In the genomic region with DNA sequence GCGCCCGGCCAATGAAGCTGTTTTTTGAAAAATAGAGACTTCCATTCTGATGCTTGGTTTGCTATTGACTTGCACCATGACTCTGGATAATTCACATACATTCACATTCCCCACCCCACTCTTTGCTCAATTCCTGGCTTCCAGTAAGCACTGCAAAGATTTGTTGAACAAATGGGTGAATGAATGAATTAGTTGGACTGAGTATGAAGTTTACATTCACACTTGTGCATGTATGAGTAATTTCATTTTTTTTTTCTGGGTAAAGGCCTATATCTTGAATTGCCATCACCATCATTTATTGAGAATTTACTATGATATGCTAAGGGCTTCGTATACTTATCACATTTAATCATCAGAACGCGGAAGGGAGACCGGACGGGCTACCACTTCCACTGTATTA, we compare ENCODE assay signal across 22 cellular contexts. TPM values are rescaled to one million over a fixed set of nuclear protein-coding genes. Genes with fewer than 3 reads are reported as not detected.
DNase-seq lines count a peak whose midpoint lies in the region; ATAC-seq and TF ChIP-seq lines count a peak whose summit lies in the region.
"Had no signal": no experiment of that assay in that cellular context is flagged by ENCODE, and none has a peak within 500 bp of the region (broad histone marks: within the 10 kb centered on the region; RNA-seq: fewer than 3 reads in every experiment).

No MANE protein-coding gene starts in this region.

- peaks cover 3% of the 10 kb centered on the region for H3K36me3 Mint-ChIP-seq in activated naive CD8-positive, alpha-beta T cell treated with anti-CD3 and anti-CD28 coated beads for 36 hours
- H3K36me3 Mint-ChIP-seq in chondrocyte (ENCODE audit: low read depth) = no peaks in the 10 kb centered on the region

- H3K27ac Mint-ChIP-seq in activated naive CD8-positive, alpha-beta T cell treated with anti-CD3 and anti-CD28 coated beads for 36 hours = peak overlapping the region; percentile 77
- H3K27ac Mint-ChIP-seq in chondrocyte (ENCODE audit: unreplicated experiment) = no peak overlapping the region
- H3K27ac Mint-ChIP-seq: T-cell had no signal

- H3K4me1 ChIP-seq in right atrium auricular region (peaks cover 0 to 38% of the 10 kb centered on the region in 2 donors), muscle layer of duodenum (ENCODE audit: control insufficient read depth in 1 of 2, insufficient read depth in 2 of 2, low read length in 2 of 2) (peaks cover 6 to 27% of the 10 kb centered on the region in 2 donors), uterus (peaks cover 0 to 11% of the 10 kb centered on the region in 2 donors)

- H3K27ac ChIP-seq in right atrium auricular region = peak overlapping the region; percentile 82 to 93
- H3K27ac ChIP-seq in muscle layer of duodenum (ENCODE audit: low read length) = peak overlapping the region; percentile 37
- peak overlapping the region; percentile 74 to 77 for H3K27ac ChIP-seq in uterus
- H3K27ac ChIP-seq: dorsolateral prefrontal cortex, lower lobe of right lung, PC-9 had no signal

- peaks cover 2% of the 10 kb centered on the region for H3K9me3 Mint-ChIP-seq in activated naive CD8-positive, alpha-beta T cell treated with anti-CD3 and anti-CD28 coated beads for 36 hours
- no peaks in the 10 kb centered on the region for H3K9me3 Mint-ChIP-seq in chondrocyte (ENCODE audit: low read depth)
- H3K9me3 Mint-ChIP-seq: activated T-cell treated with anti-CD3 and anti-CD28 coated beads, Interleukin-2, amount 50 U/mL, for 4 hours; T-cell had no signal

- H3K27me3 ChIP-seq in right atrium auricular region (no peaks in the 10 kb centered on the region), muscle layer of duodenum (ENCODE audit: low read depth, low read length) (no peaks in the 10 kb centered on the region), uterus (no peaks in the 10 kb centered on the region)
- H3K27me3 ChIP-seq: dorsolateral prefrontal cortex had no signal

- no peak overlapping the region for H3K4me3 Mint-ChIP-seq in activated naive CD8-positive, alpha-beta T cell treated with anti-CD3 and anti-CD28 coated beads for 36 hours
- no peak overlapping the region for H3K4me3 Mint-ChIP-seq in chondrocyte (ENCODE audit: unreplicated experiment)
- H3K4me3 Mint-ChIP-seq: activated T-cell treated with anti-CD3 and anti-CD28 coated beads, Interleukin-2, amount 50 U/mL, for 4 hours had no signal

- ATAC-seq in left cardiac atrium (no peak), GM18502 (IDR thresholded peaks at IDR 0.05; ENCODE audit: poor library complexity, unreplicated experiment) (no peak), GM19452 (IDR thresholded peaks at IDR 0.05; ENCODE audit: unreplicated experiment) (no peak)
- ATAC-seq: lower lobe of right lung had no signal

- DNase-seq in right atrium auricular region (ENCODE audit: low spot score) (no peak), left cardiac atrium (no peak), uterus (no peak), chondrocyte (ENCODE audit: low spot score) (no peak)
- no peak for DNase-seq in activated naive CD8-positive, alpha-beta T cell treated with anti-CD3 and anti-CD28 coated beads for 36 hours
- DNase-seq: activated CD4-positive, CD25-positive, alpha-beta regulatory T cell treated with anti-CD3 and anti-CD28 coated beads, Interleukin-2, amount 50 U/mL, for 72 hours; activated naive CD4-positive, alpha-beta T cell treated with Interleukin-2 at 50 U/mL for 16 hours; activated T-cell treated with anti-CD3 and anti-CD28 coated beads, Interleukin-2, amount 50 U/mL, for 4 hours; central memory CD4-positive, alpha-beta T cell; dorsolateral prefrontal cortex; islet precursor cell; lower lobe of right lung; NCI-H1048; NCI-H187; NCI-H82; nucleus accumbens; PC-9; stimulated activated CD4-positive, alpha-beta T cell treated with anti-CD3 and anti-CD28 coated beads, Interleukin-12 subunit alpha, Interleukin-12 subunit beta, amount 100 ng/mL, for 4 hours; T-cell had no signal

- peaks cover 37% of the 10 kb centered on the region for H3K4me1 Mint-ChIP-seq in activated naive CD8-positive, alpha-beta T cell treated with anti-CD3 and anti-CD28 coated beads for 36 hours
- peaks cover 11% of the 10 kb centered on the region for H3K4me1 Mint-ChIP-seq in chondrocyte (ENCODE audit: low read depth)

- no peak for TF ChIP-seq POLR2A in uterus (IDR thresholded peaks at IDR 0.05)

- no peaks in the 10 kb centered on the region for H3K27me3 Mint-ChIP-seq in activated naive CD8-positive, alpha-beta T cell treated with anti-CD3 and anti-CD28 coated beads for 36 hours
- peaks cover 9% of the 10 kb centered on the region for H3K27me3 Mint-ChIP-seq in chondrocyte (ENCODE audit: low read depth)
- H3K27me3 Mint-ChIP-seq: T-cell had no signal

- TF ChIP-seq CTCF in right atrium auricular region (IDR thresholded peaks at IDR 0.05) = no peak
- TF ChIP-seq CTCF in uterus (IDR thresholded peaks at IDR 0.05) = no peak
- TF ChIP-seq CTCF in chondrocyte (IDR thresholded peaks at IDR 0.05) = no peak

- H3K4me3 ChIP-seq in right atrium auricular region (peak overlapping the region in 1 of 2 donors; percentile 22), muscle layer of duodenum (ENCODE audit: low read depth in 1 of 2, low read length in 2 of 2) (peak overlapping the region in 1 of 2 donors; percentile 57), uterus (peak overlapping the region in 1 of 2 donors; percentile 11)
- H3K4me3 ChIP-seq: dorsolateral prefrontal cortex, PC-9 had no signal

- intact Hi-C loops in left cardiac atrium (cut with DNase I) (loop anchor here (2.0 to 5.0 kb wide), 4 partner anchors 73 to 230 kb away; no protein-coding TSS in a partner anchor), uterus (cut with DNase I; ENCODE audit: low total_unique reads) (loop anchor here (10.0 kb wide), 1 partner anchor 113 kb away; no protein-coding TSS in a partner anchor)

- no peaks in the 10 kb centered on the region for H3K36me3 ChIP-seq in right atrium auricular region
- no peaks in the 10 kb centered on the region for H3K36me3 ChIP-seq in muscle layer of duodenum (ENCODE audit: control insufficient read depth in 1 of 2, insufficient read depth in 2 of 2, low read length in 2 of 2)
- H3K36me3 ChIP-seq in uterus = no peaks in the 10 kb centered on the region
- H3K36me3 ChIP-seq: lower lobe of right lung had no signal

- H3K9me3 ChIP-seq in right atrium auricular region (no peaks in the 10 kb centered on the region), muscle layer of duodenum (ENCODE audit: control insufficient read depth in 1 of 2, low read length in 2 of 2) (no peaks in the 10 kb centered on the region), uterus (no peaks in the 10 kb centered on the region)
- H3K9me3 ChIP-seq: lower lobe of right lung had no signal

RNA-seq across cellular contexts. Expression of a gene that starts 13.8 kb away (rescaled TPM):
- total RNA-seq in right atrium auricular region = 100 to 1,000 TPM; 185 to 202 TPM
- total RNA-seq in left cardiac atrium = 100 to 1,000 TPM; 148 to 161 TPM
- total RNA-seq in activated naive CD8-positive, alpha-beta T cell treated with anti-CD3 and anti-CD28 coated beads for 36 hours = 10 to 100 TPM; 27.5 to 29.6 TPM
- 10 to 100 TPM; 19.5 to 76.2 (median 40.6) TPM for total RNA-seq in uterus
- total RNA-seq in chondrocyte = 1.2 to 1.5 TPM (median 1.3 TPM) in 3 replicates

RNA-seq across cellular contexts. Expression of a gene that starts 15.3 kb away (rescaled TPM):
- total RNA-seq in right atrium auricular region (10 to 100 TPM; 21.5 to 36.4 TPM), left cardiac atrium (10 to 100 TPM; 29.9 to 33.1 TPM), uterus (10 to 100 TPM; 14.7 to 33.8 (median 23.8) TPM), chondrocyte (21.4 to 29.1 TPM (median 21.7 TPM) in 3 replicates)
- total RNA-seq in activated naive CD8-positive, alpha-beta T cell treated with anti-CD3 and anti-CD28 coated beads for 36 hours = 10 to 100 TPM; 18.0 to 18.8 TPM

Comparison
In these comparisons a context has a peak if more than half of its experiments do, and no peak if none do; other contexts are left out.
1. H3K27ac ChIP-seq: peak in every context shown above with its lines; median percentile 88 in right atrium auricular region; 76 in uterus; 37 in muscle layer of duodenum.